Comparison of ENCODE assay signal across 11 cellular contexts in the genomic region with DNA sequence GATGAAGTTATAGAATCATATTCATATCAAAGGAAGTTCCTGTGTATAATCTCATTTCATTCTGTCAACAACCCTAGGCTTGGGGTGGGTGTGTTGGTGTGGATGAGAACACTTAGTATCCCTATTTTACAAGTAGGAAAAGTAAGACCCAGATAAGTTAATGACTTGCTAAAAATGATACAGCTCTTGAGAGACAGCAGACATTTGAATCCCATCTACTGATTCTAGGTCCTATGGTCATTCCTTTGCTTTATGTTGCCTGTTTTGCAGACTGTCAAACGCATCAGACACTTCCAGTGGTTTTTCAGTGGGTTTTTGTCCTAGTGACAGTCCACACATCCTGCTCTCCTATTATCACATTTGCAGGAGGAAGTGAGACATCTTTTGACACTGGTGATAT.
DNase-seq lines count a peak whose midpoint lies in the region; ATAC-seq and TF ChIP-seq lines count a peak whose summit lies in the region.
"Had no signal": no experiment of that assay in that cellular context is flagged by ENCODE, and none has a peak within 500 bp of the region (broad histone marks: within the 10 kb centered on the region; RNA-seq: fewer than 3 reads in every experiment).

No MANE protein-coding gene starts in this region.

- no peaks in the 10 kb centered on the region for H3K9me2 ChIP-seq in GM23248 (ENCODE audit: insufficient read depth)

- H4K20me1 ChIP-seq in GM23248 (ENCODE audit: insufficient read depth): peaks cover 51% of the 10 kb centered on the region

- TF ChIP-seq POLR2A in gastroesophageal sphincter (IDR thresholded peaks at IDR 0.05): no peak
- TF ChIP-seq POLR2A in gastrocnemius medialis (IDR thresholded peaks at IDR 0.05): no peak

- H3K9ac ChIP-seq in GM23248 (peak overlapping the region; percentile 64), SK-N-MC (ENCODE audit: insufficient read length) (no peak overlapping the region)

- H3K4me2 ChIP-seq in GM23248 (ENCODE audit: unreplicated experiment): peak overlapping the region; percentile 74

- 4 to 29% methylated on average over 1 of the region's 1 CpG for WGBS in GM23248 (ENCODE audit: low coverage in 1 of 2, low lambda C conversion rate in 2 of 2, missing lambda C conversion rate in 2 of 2), 2 experiments
- WGBS in gastroesophageal sphincter (ENCODE audit: low coverage in 1 of 2), 2 donors: 25 to 60% methylated on average over 1 of the region's 1 CpG

- no peak overlapping the region for H2AFZ ChIP-seq in GM23248

- POLR2A ChIA-PET in GM10248 (lab: Yijun Ruan, JAX): no interaction called here

- H3F3A ChIP-seq in GM23248 (ENCODE audit: insufficient read depth): peaks cover 49% of the 10 kb centered on the region

- intact Hi-C loops in gastrocnemius medialis (cut with DNase I; ENCODE audit: low total_unique reads): no loop called here

- peaks cover 33% of the 10 kb centered on the region for H3K4me1 ChIP-seq in GM23248 (ENCODE audit: insufficient read depth)
- peaks cover 0 to 68% (median 0%) of the 10 kb centered on the region in 3 donors for H3K4me1 ChIP-seq in gastroesophageal sphincter
- peaks cover 79 to 91% of the 10 kb centered on the region in 2 donors for H3K4me1 ChIP-seq in gastrocnemius medialis

- peaks cover 12% of the 10 kb centered on the region for H3K36me3 ChIP-seq in GM23248 (ENCODE audit: low read depth)
- no peaks in the 10 kb centered on the region for H3K36me3 ChIP-seq in SK-N-MC (ENCODE audit: insufficient read depth, low read length)
- H3K36me3 ChIP-seq in gastroesophageal sphincter: no peaks in the 10 kb centered on the region
- no peaks in the 10 kb centered on the region for H3K36me3 ChIP-seq in gastrocnemius medialis
- H3K36me3 ChIP-seq: thoracic aorta had no signal

- H3K4me3 ChIP-seq in GM23248 (peak overlapping the region; percentile 73), SK-N-MC (peak overlapping the region; percentile 68; the same call in 1 of the 2 replicates), gastroesophageal sphincter (peak overlapping the region in 1 of 2 donors; percentile 41), gastrocnemius medialis (peak overlapping the region in 2 of 4 donors; percentile 50 to 56)

- CTCF ChIA-PET in GM10248 (lab: Yijun Ruan, JAX): interaction anchor here (1.0 kb wide), 1 partner anchor 22 kb away, joined by 3 read pairs; no protein-coding TSS in a partner anchor

- H3K9me3 ChIP-seq in GM23248 (ENCODE audit: low read depth) (no peaks in the 10 kb centered on the region), SK-N-MC (ENCODE audit: low read depth, low read length) (no peaks in the 10 kb centered on the region), gastroesophageal sphincter (no peaks in the 10 kb centered on the region), gastrocnemius medialis (no peaks in the 10 kb centered on the region)
- H3K9me3 ChIP-seq: thoracic aorta had no signal

- H3K27me3 ChIP-seq in GM23248 (replicated peaks; ENCODE audit: insufficient read depth) (no peaks in the 10 kb centered on the region), gastroesophageal sphincter (no peaks in the 10 kb centered on the region), gastrocnemius medialis (no peaks in the 10 kb centered on the region)

- no peak for TF ChIP-seq EP300 in gastroesophageal sphincter (IDR thresholded peaks at IDR 0.05)

- no peak for TF ChIP-seq CTCF in gastroesophageal sphincter (IDR thresholded peaks at IDR 0.05)
- TF ChIP-seq CTCF in gastrocnemius medialis (IDR thresholded peaks at IDR 0.05 in 4 of 5, conservative IDR thresholded peaks at IDR 0.05 in 1 of 5): no peak
- TF ChIP-seq CTCF in GM10248 (IDR thresholded peaks at IDR 0.05; ENCODE audit: control extremely low read depth, extremely low read depth, low read depth, missing control alignments): no peak

- peaks cover 100% of the 10 kb centered on the region for H3K79me2 ChIP-seq in GM23248 (ENCODE audit: insufficient read depth)

- in situ Hi-C loops in GM23248 (cut with MboI): no loop called here
- in situ Hi-C loops in gastrocnemius medialis (cut with MboI; ENCODE audit: low sequenced_read_pairs in 4 of 4): no loop called here

- peak overlapping the region; percentile 51 for H3K27ac ChIP-seq in GM23248
- peak overlapping the region; percentile 61 for H3K27ac ChIP-seq in SK-N-MC
- H3K27ac ChIP-seq in gastroesophageal sphincter: peak overlapping the region in 3 of 4 donors; percentile 23 to 42 (median 35)
- peak overlapping the region; percentile 6 to 79 (median 62) for H3K27ac ChIP-seq in gastrocnemius medialis

- ATAC-seq in gastroesophageal sphincter (no peak), gastrocnemius medialis (no peak)

- no peak for DNase-seq in GM23248
- no peak for DNase-seq in SK-N-MC (ENCODE audit: low read depth, low spot score)
- DNase-seq in gastrocnemius medialis: no peak
- no peak for DNase-seq in GM10248 (ENCODE audit: extremely low spot score)
- DNase-seq in NCI-H146 treated with DMSO at 0.1 percent for 48 hours (lab: John Stamatoyannopoulos, UW; ENCODE audit: unreplicated experiment): no peak
- no peak for DNase-seq in EL
- no peak for DNase-seq in C1 segment of cervical spinal cord (lab: John Stamatoyannopoulos, UW)
- DNase-seq: activated CD4-positive, alpha-beta memory T cell treated with anti-CD3 and anti-CD28 coated beads, Interleukin-2, amount 10 ng/mL, durations not matched to agents 7 days and 5 days; stimulated activated CD4-positive, alpha-beta T cell treated with anti-CD3 and anti-CD28 coated beads, Interleukin-15, amount 100 ng/mL, for 24 hours had no signal
